8 cellular contexts compared by ENCODE assay signal in the genomic region with DNA sequence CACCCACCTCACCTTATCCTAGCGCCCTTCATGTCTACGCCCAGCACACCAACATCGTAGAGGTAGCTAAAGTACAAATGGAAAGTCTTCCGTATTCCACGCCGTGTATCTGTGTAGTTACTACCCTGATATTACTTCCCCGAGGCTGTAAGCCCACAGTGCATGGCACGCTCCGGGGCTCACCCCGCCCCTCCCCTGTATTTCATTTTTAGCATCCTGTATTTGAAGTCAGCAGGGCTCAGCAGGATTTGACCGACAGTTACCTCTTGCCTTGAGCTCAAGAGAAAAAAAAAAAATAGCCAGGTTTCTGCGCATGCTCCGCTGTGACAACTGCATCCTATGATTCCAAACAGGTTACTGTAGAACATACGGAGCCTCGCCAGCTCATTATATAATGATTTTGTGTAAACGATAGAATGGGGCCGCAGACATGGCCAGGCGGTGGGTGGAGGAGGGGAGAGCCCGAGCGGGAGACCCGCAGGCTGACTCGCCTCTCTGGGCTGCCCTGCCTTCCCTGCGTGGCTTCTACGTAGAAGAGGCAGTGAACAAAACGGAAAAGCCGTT. TPM values are rescaled to one million over a fixed set of nuclear protein-coding genes. Genes with fewer than 3 reads are reported as not detected.
A peak's percentile ranks its signal among the peaks of the same experiment; 100 is the strongest.
DNase-seq lines count a peak whose midpoint lies in the region; ATAC-seq lines count a peak whose summit lies in the region.

No MANE protein-coding gene starts in this region.

- peak; percentile 43 for ATAC-seq in HG02610 (IDR thresholded peaks at IDR 0.05; ENCODE audit: unreplicated experiment)
- ATAC-seq in esophagus mucosa = peak; percentile 62
- ATAC-seq in HG03439 (IDR thresholded peaks at IDR 0.05; ENCODE audit: unreplicated experiment) = no peak

- peak overlapping the region; percentile 90 for H3K27ac ChIP-seq in substantia nigra (ENCODE audit: low read depth, low read length, poor library complexity, severe bottlenecking)

- peak; percentile 82 for DNase-seq in DMS153 (lab: John Stamatoyannopoulos, UW)
- peak; percentile 97 for DNase-seq in NCI-H69 (lab: John Stamatoyannopoulos, UW)
- DNase-seq in activated T-cell treated with anti-CD3 and anti-CD28 coated beads, Interleukin-2, amount 50 U/mL, for 48 hours = peak; percentile 72 to 73
- DNase-seq in mucosa of gallbladder (ENCODE audit: low spot score) = peak; percentile 76
- DNase-seq in substantia nigra (lab: John Stamatoyannopoulos, UW) = peak in 33 of 49 donors; percentile 39 to 89 (median 62)

RNA-seq across cellular contexts. Expression of gene ABCG1, which starts 1.3 kb away (rescaled TPM):
- total RNA-seq in esophagus mucosa (4.2 TPM), mucosa of gallbladder (19.5 TPM)
